In the genomic region with DNA sequence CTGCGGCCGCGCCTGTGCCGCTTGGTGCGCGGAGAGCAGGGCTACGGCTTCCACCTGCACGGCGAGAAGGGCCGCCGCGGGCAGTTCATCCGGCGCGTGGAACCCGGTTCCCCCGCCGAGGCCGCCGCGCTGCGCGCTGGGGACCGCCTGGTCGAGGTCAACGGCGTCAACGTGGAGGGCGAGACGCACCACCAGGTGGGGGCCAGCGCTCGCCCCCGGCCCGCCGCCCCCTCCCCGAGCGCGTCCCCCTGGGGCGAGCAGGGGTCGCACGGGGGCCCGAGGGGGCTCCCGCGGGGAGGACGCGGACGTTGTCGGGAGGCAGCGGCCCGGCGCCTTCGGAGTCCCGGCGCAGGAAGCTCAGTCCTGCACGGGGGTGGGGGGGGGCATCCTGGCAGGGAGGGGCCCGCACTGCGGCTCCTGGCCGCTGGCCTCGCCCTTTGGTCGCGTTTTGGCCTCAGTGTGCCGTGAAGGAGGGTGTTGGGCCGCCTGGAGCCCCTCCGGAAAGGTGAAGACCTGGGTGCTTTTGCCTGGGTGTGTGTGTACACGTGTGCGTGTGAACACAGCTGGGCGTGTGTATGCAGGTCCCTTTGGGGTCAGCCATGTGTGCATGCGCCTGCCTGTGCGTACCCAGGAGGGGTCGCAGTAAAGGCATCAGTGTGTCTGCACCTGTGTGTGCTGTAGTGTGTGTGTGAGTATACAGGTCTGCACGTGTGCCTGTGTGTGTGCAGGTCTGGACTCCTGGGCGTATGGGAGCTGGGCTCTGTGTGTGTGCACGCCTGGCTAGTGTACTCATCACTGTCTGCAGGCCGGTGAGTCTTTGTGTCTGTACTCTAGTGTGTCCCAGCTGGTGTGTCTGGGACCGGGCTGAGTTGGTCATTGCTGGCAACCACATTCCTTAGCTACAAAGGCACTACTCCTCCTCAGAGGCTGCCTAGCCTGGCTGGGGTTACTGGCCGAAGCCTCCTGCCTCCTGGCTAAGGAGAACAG, we compare ENCODE assay signal across 8 cellular contexts. TPM values are rescaled to one million over a fixed set of nuclear protein-coding genes. Genes with fewer than 3 reads are reported as not detected.
A peak's percentile ranks its signal among the peaks of the same experiment; 100 is the strongest.
DNase-seq lines count a peak whose midpoint lies in the region; ATAC-seq and TF ChIP-seq lines count a peak whose summit lies in the region.

No MANE protein-coding gene starts in this region.

- peaks cover 16% of the 10 kb centered on the region for H3K4me1 ChIP-seq in OCI-LY1 (ENCODE audit: insufficient read depth, low read length, severe bottlenecking)
- peaks cover 3% of the 10 kb centered on the region for H3K4me1 ChIP-seq in colonic mucosa
- H3K4me1 ChIP-seq in Karpas-422 (ENCODE audit: low read length), result peaks cover 7% of the 10 kb centered on the region

- peak; percentile 62 for DNase-seq in ELF-1 (ENCODE audit: low read depth, low spot score)
- no peak for DNase-seq in colonic mucosa
- no peak for DNase-seq in mesothelial cell of epicardium (ENCODE audit: low spot score in 2 of 2, unreplicated experiment in 2 of 2)
- no peak for DNase-seq in Karpas-422
- no peak for DNase-seq in NCI-H1105 treated with DMSO at 0.1 percent for 48 hours (lab: John Stamatoyannopoulos, UW)

- no peaks in the 10 kb centered on the region for H3K9me3 ChIP-seq in OCI-LY1 (ENCODE audit: low read length)
- no peaks in the 10 kb centered on the region for H3K9me3 ChIP-seq in colonic mucosa
- no peaks in the 10 kb centered on the region for H3K9me3 ChIP-seq in Karpas-422 (ENCODE audit: low read length)

- H4K20me1 ChIP-seq in OCI-LY1 (ENCODE audit: insufficient read depth, low read length), result no peaks in the 10 kb centered on the region
- no peaks in the 10 kb centered on the region for H4K20me1 ChIP-seq in Karpas-422 (ENCODE audit: insufficient read depth, low read depth, low read length)

- H3K9me3 Mint-ChIP-seq in mesothelial cell of epicardium, result no peaks in the 10 kb centered on the region

- H3K9me2 ChIP-seq in OCI-LY1 (ENCODE audit: low read depth, low read length) (no peaks in the 10 kb centered on the region), Karpas-422 (replicated peaks; ENCODE audit: insufficient read depth, low read length) (no peaks in the 10 kb centered on the region)

- TF ChIP-seq CTCF in OCI-LY1 (IDR thresholded peaks at IDR 0.05; ENCODE audit: low read length) (no peak; the same call in 1 of the 2 replicates), colonic mucosa (IDR thresholded peaks at IDR 0.05) (no peak), mesothelial cell of epicardium (IDR thresholded peaks at IDR 0.05; ENCODE audit: unreplicated experiment) (no peak)

- peaks cover 6% of the 10 kb centered on the region for H3K27me3 Mint-ChIP-seq in mesothelial cell of epicardium (ENCODE audit: low read depth)

- H3K4me3 ChIP-seq in OCI-LY1 (ENCODE audit: low read depth, low read length, poor library complexity, severe bottlenecking), result peak overlapping the region; percentile 47
- peak overlapping the region; percentile 66 for H3K4me3 ChIP-seq in colonic mucosa
- H3K4me3 ChIP-seq in Karpas-422 (ENCODE audit: low read length), result no peak overlapping the region

- H3K27ac ChIP-seq in OCI-LY1 (ENCODE audit: low read depth, low read length, poor library complexity, severe bottlenecking), result no peak overlapping the region
- peak overlapping the region; percentile 47 for H3K27ac ChIP-seq in colonic mucosa
- no peak overlapping the region for H3K27ac ChIP-seq in Karpas-422 (ENCODE audit: low read length)

- H3F3A ChIP-seq in OCI-LY1 (ENCODE audit: insufficient read depth, low read length), result no peaks in the 10 kb centered on the region

- H3K27me3 ChIP-seq in OCI-LY1 (ENCODE audit: insufficient read depth, low read length) (peaks cover 28% of the 10 kb centered on the region), colonic mucosa (no peaks in the 10 kb centered on the region), Karpas-422 (ENCODE audit: low read length) (no peaks in the 10 kb centered on the region)

- ATAC-seq in GM19328 (IDR thresholded peaks at IDR 0.05; ENCODE audit: unreplicated experiment), result no peak
- no peak for ATAC-seq in HG03045 (IDR thresholded peaks at IDR 0.05; ENCODE audit: unreplicated experiment)

- H3K79me2 ChIP-seq in OCI-LY1 (ENCODE audit: insufficient read depth, low read length) (no peaks in the 10 kb centered on the region), Karpas-422 (ENCODE audit: low read length) (no peaks in the 10 kb centered on the region)

- H3K4me1 Mint-ChIP-seq in mesothelial cell of epicardium, result peaks cover 29% of the 10 kb centered on the region

- H3K36me3 Mint-ChIP-seq in mesothelial cell of epicardium, result peaks cover 2% of the 10 kb centered on the region

- peak overlapping the region; percentile 79 for H3K4me3 Mint-ChIP-seq in mesothelial cell of epicardium

- H3K27ac Mint-ChIP-seq in mesothelial cell of epicardium, result peak overlapping the region; percentile 39

- intact Hi-C loops in colonic mucosa (cut with DNase I), result loop anchor here (10.0 kb wide), 1 partner anchor 57 kb away; no protein-coding TSS in a partner anchor

- H3K4me2 ChIP-seq in OCI-LY1 (ENCODE audit: low read length) (peak overlapping the region; percentile 48; the same call in 1 of the 2 replicates), Karpas-422 (ENCODE audit: low read depth, low read length, poor library complexity, severe bottlenecking) (no peak overlapping the region)

- H2AFZ ChIP-seq in OCI-LY1 (ENCODE audit: low read length) (no peak overlapping the region), Karpas-422 (ENCODE audit: low read length) (no peak overlapping the region)

- H3K36me3 ChIP-seq in OCI-LY1 (ENCODE audit: insufficient read depth, low read length) (no peaks in the 10 kb centered on the region), colonic mucosa (no peaks in the 10 kb centered on the region), Karpas-422 (ENCODE audit: insufficient read depth, low read length) (no peaks in the 10 kb centered on the region)

- no peak overlapping the region for H3K9ac ChIP-seq in OCI-LY1 (ENCODE audit: low read length)
- H3K9ac ChIP-seq in colonic mucosa (ENCODE audit: low read depth in 2 of 2, low read length in 2 of 2), result peak overlapping the region; percentile 66 to 76
- H3K9ac ChIP-seq in Karpas-422 (ENCODE audit: low read length), result no peak overlapping the region

RNA-seq across cellular contexts. Expression of a gene that starts 0.6 kb away (rescaled TPM):
- 10 to 100 TPM; 64.0 to 77.9 TPM for total RNA-seq in colonic mucosa
- 48.1 to 55.1 TPM (median 51.3 TPM) in 3 replicates for total RNA-seq in mesothelial cell of epicardium
- not detected in 2 replicates for total RNA-seq in Karpas-422 (2014; rRNA removed; shearing (Covaris generic); ENCODE audit: low replicate concordance)

RNA-seq across cellular contexts. Expression of a gene that starts 7.7 kb away (rescaled TPM):
- total RNA-seq in colonic mucosa, result 1 to 10 TPM; 3.5 to 3.8 TPM
- 14.0 to 16.1 TPM (median 15.4 TPM) in 3 replicates for total RNA-seq in mesothelial cell of epicardium
- 3.0 TPM in 1 of 2 replicates, not detected in the other for total RNA-seq in Karpas-422 (2014; rRNA removed; shearing (Covaris generic); ENCODE audit: low replicate concordance)

RNA-seq across cellular contexts. Expression of a gene that starts 17.7 kb away (rescaled TPM):
- total RNA-seq in colonic mucosa (10 to 100 TPM; 45.4 to 64.3 TPM), mesothelial cell of epicardium (50.6 to 52.7 TPM (median 52.7 TPM) in 3 replicates)
- total RNA-seq in Karpas-422 (2014; rRNA removed; shearing (Covaris generic); ENCODE audit: low replicate concordance), result 12.6 and 20.5 TPM in 2 replicates

RNA-seq across cellular contexts. Expression of a gene that starts 20.3 kb away (rescaled TPM):
- total RNA-seq in colonic mucosa, result 10 to 100 TPM; 30.1 to 96.8 TPM
- total RNA-seq in mesothelial cell of epicardium, result 27.6 to 31.1 TPM (median 29.7 TPM) in 3 replicates
- 23.2 and 52.2 TPM in 2 replicates for total RNA-seq in Karpas-422 (2014; rRNA removed; shearing (Covaris generic); ENCODE audit: low replicate concordance)

RNA-seq across cellular contexts. Expression of a gene that starts 20.5 kb away (rescaled TPM):
- 100 to 1,000 TPM in 1 of 2 donors, 10 to 100 TPM in 1; 75.3 to 143 TPM for total RNA-seq in colonic mucosa
- 242 to 250 TPM (median 243 TPM) in 3 replicates for total RNA-seq in mesothelial cell of epicardium
- total RNA-seq in Karpas-422 (2014; rRNA removed; shearing (Covaris generic); ENCODE audit: low replicate concordance), result 33.3 and 64.5 TPM in 2 replicates

Comparison
In these comparisons a context has a peak if more than half of its experiments do, and no peak if none do; other contexts are left out.
1. H3K9ac ChIP-seq: peak in colonic mucosa (2 of 2); none in OCI-LY1 (single experiment) and Karpas-422 (single experiment).
2. RNA of a gene that starts 0.6 kb away (total RNA-seq): 64.0 to 77.9 TPM in colonic mucosa and 48.1 to 55.1 TPM in mesothelial cell of epicardium; not detected in Karpas-422; every median in the first group is over 10 times any median in the second.